Comparison of ENCODE assay signal across 15 cellular contexts in the genomic region with DNA sequence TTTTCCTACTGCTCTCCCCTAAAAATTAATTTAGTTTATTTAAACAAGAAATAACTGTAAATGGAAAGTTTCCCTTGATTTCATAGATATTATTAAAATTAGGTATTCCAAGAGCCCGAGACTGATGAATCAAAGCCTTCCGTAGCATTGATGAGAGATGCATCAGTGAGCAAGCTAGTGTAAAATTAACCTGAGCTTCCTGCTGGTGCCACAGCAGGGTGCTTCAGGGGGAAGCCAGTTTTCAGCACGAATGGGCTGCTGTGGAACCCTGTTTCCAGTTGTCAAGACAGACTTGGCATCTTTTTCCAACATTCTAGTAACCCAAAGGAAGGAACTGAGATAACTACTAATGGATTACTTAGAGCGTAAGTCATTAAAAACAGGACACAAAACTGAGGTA.
"Had no signal": no experiment of that assay in that cellular context is flagged by ENCODE, and none has a peak within 500 bp of the region (broad histone marks: within the 10 kb centered on the region; RNA-seq: fewer than 3 reads in every experiment).

No MANE protein-coding gene starts in this region.

- H3K9me3 ChIP-seq: gastroesophageal sphincter, upper lobe of left lung had no signal

- H3K4me3 ChIP-seq: gastroesophageal sphincter, hepatocyte, upper lobe of left lung had no signal

- H3K4me3 Mint-ChIP-seq: activated naive CD8-positive, alpha-beta T cell; brain; dendritic cell treated with granulocyte-macrophage colony-stimulating factor and Interleukin-4, amounts not matched to agents 40 ng/mL and 50 ng/mL, for 4 days; effector memory CD8-positive, alpha-beta T cell; neural crest cell; stimulated activated naive CD8-positive, alpha-beta T cell treated with anti-CD3 and anti-CD28 coated beads, Interleukin-15, Interleukin-2, amounts not matched to agents 100 ng/mL and 50 ng/mL, for 24 hours had no signal

- H3K27me3 Mint-ChIP-seq: activated naive CD8-positive, alpha-beta T cell; brain; dendritic cell treated with granulocyte-macrophage colony-stimulating factor and Interleukin-4, amounts not matched to agents 40 ng/mL and 50 ng/mL, for 4 days; effector memory CD8-positive, alpha-beta T cell; stimulated activated naive CD8-positive, alpha-beta T cell treated with anti-CD3 and anti-CD28 coated beads, Interleukin-15, Interleukin-2, amounts not matched to agents 100 ng/mL and 50 ng/mL, for 24 hours had no signal

- H3K27ac Mint-ChIP-seq: activated naive CD8-positive, alpha-beta T cell; brain; dendritic cell treated with granulocyte-macrophage colony-stimulating factor and Interleukin-4, amounts not matched to agents 40 ng/mL and 50 ng/mL, for 4 days; effector memory CD8-positive, alpha-beta T cell; stimulated activated naive CD8-positive, alpha-beta T cell treated with anti-CD3 and anti-CD28 coated beads, Interleukin-15, Interleukin-2, amounts not matched to agents 100 ng/mL and 50 ng/mL, for 24 hours had no signal

- H3K27me3 ChIP-seq: gastroesophageal sphincter, hepatocyte, upper lobe of left lung had no signal

- H3K79me2 ChIP-seq: hepatocyte had no signal

- ATAC-seq: effector memory CD8-positive, alpha-beta T cell; gastroesophageal sphincter had no signal

- H3K9me3 Mint-ChIP-seq: brain; dendritic cell treated with granulocyte-macrophage colony-stimulating factor and Interleukin-4, amounts not matched to agents 40 ng/mL and 50 ng/mL, for 4 days; effector memory CD8-positive, alpha-beta T cell; neural crest cell; stimulated activated naive CD8-positive, alpha-beta T cell treated with anti-CD3 and anti-CD28 coated beads, Interleukin-15, Interleukin-2, amounts not matched to agents 100 ng/mL and 50 ng/mL, for 24 hours had no signal

- H3K27ac ChIP-seq: gastroesophageal sphincter, hepatocyte, upper lobe of left lung had no signal

- H3K36me3 Mint-ChIP-seq: activated naive CD8-positive, alpha-beta T cell; brain had no signal

- H3K4me1 ChIP-seq: upper lobe of left lung had no signal

- H3K4me2 ChIP-seq: hepatocyte had no signal

- H3K36me3 ChIP-seq: upper lobe of left lung had no signal

- H2AFZ ChIP-seq: hepatocyte had no signal

- DNase-seq: activated CD4-positive, alpha-beta T cell treated with anti-CD3 and anti-CD28 coated beads for 1 hour; activated CD4-positive, alpha-beta T cell treated with anti-CD3 and anti-CD28 coated beads, Interleukin-2, amount 50 U/mL, for 48 hours; activated gamma-delta T cell; activated T-cell treated with anti-CD3 and anti-CD28 coated beads, Interleukin-2, amount 50 U/mL, for 48 hours; amygdala; effector memory CD8-positive, alpha-beta T cell; stimulated activated CD4-positive, alpha-beta T cell treated with anti-CD3 and anti-CD28 coated beads, Interleukin-2, amount 100 ng/mL, for 48 hours; upper lobe of left lung had no signal
